In the genomic region with DNA sequence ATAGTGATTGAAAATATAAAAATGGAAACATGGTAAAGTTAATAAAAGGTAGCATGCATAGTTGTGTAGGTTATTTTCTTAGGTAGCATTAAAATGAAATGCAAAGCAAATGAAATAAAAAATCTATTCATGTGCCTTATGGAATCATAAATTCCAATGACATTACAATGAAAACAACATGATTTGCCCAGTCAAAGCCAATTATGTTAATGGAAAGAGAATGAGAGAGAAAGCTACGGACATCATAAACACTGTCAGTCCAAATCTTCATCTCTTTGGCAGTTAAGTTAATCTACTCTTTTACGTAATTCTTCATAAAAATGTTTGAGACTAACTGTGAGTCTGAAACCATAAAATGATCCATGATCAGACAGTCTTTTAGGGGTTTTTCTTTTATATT, we compare ENCODE assay signal across 20 cellular contexts.
DNase-seq lines count a peak whose midpoint lies in the region; ATAC-seq, FAIRE-seq and TF ChIP-seq lines count a peak whose summit lies in the region.
"Had no signal": no experiment of that assay in that cellular context is flagged by ENCODE, and none has a peak within 500 bp of the region (broad histone marks: within the 10 kb centered on the region; RNA-seq: fewer than 3 reads in every experiment).

No MANE protein-coding gene starts in this region.

- no peak overlapping the region for H3K23ac ChIP-seq in mesendoderm (ENCODE audit: low read length)

- no peak overlapping the region for H3K4ac ChIP-seq in mesendoderm (ENCODE audit: low read depth, low read length)

- peak; percentile 37 to 90; a peak in 3 of 4 replicates for TF ChIP-seq EP300 in SK-N-SH (IDR thresholded peaks at IDR 0.05; ENCODE audit: borderline replicate concordance in 1 of 2, low read depth in 1 of 2, low read length in 1 of 2)

- no peaks in the 10 kb centered on the region for H3K79me1 ChIP-seq in mesendoderm (ENCODE audit: low read length)

- peak; percentile 60 for FAIRE-seq in islet of Langerhans (lab: Jason Lieb, UNC)
- FAIRE-seq: GM12891, GM18507, H1 had no signal

- H4K8ac ChIP-seq in mesendoderm (ENCODE audit: low read depth, low read length): no peak overlapping the region

- no peak overlapping the region for H3K4me3 Mint-ChIP-seq in stimulated activated effector memory CD8-positive, alpha-beta T cell treated with anti-CD3 and anti-CD28 coated beads, Interleukin-12 subunit alpha, Interleukin-12 subunit beta, amount 100 ng/mL, for 72 hours
- H3K4me3 Mint-ChIP-seq: CD4-positive, alpha-beta memory T cell had no signal

- H3K9ac ChIP-seq in SK-N-SH (no peak overlapping the region), adipocyte (ENCODE audit: low read length) (no peak overlapping the region), mesendoderm (ENCODE audit: low read length) (no peak overlapping the region)
- H3K9ac ChIP-seq: GM23248 had no signal

- no peak overlapping the region for H3K56ac ChIP-seq in mesendoderm (ENCODE audit: low read length)

- no peak for ATAC-seq in stimulated activated effector memory CD8-positive, alpha-beta T cell treated with anti-CD3 and anti-CD28 coated beads, Interleukin-12 subunit alpha, Interleukin-12 subunit beta, amount 100 ng/mL, for 72 hours

- H2BK120ac ChIP-seq in mesendoderm (ENCODE audit: low read depth, low read length): no peak overlapping the region

- no peaks in the 10 kb centered on the region for H3K36me3 Mint-ChIP-seq in stimulated activated effector memory CD8-positive, alpha-beta T cell treated with anti-CD3 and anti-CD28 coated beads, Interleukin-12 subunit alpha, Interleukin-12 subunit beta, amount 100 ng/mL, for 72 hours
- H3K36me3 Mint-ChIP-seq: CD4-positive, alpha-beta memory T cell had no signal

- CTCF ChIA-PET in SK-N-SH (lab: Yijun Ruan, JAX): no interaction called here

- H3F3A ChIP-seq in SK-N-SH (replicated peaks; ENCODE audit: insufficient read depth): peaks cover 5% of the 10 kb centered on the region

- H3K4me2 ChIP-seq in SK-N-SH: no peak overlapping the region
- no peak overlapping the region for H3K4me2 ChIP-seq in mesendoderm (ENCODE audit: low read length)

- no peaks in the 10 kb centered on the region for H3K4me1 Mint-ChIP-seq in stimulated activated effector memory CD8-positive, alpha-beta T cell treated with anti-CD3 and anti-CD28 coated beads, Interleukin-12 subunit alpha, Interleukin-12 subunit beta, amount 100 ng/mL, for 72 hours
- H3K4me1 Mint-ChIP-seq: CD4-positive, alpha-beta memory T cell had no signal

- H3K79me2 ChIP-seq in SK-N-SH (ENCODE audit: insufficient read depth) (no peaks in the 10 kb centered on the region), mesendoderm (ENCODE audit: control insufficient read depth, insufficient read depth, low read length) (no peaks in the 10 kb centered on the region)

- 20% methylated on average over 2 of the region's 2 CpGs for WGBS in SK-N-SH (ENCODE audit: low lambda C conversion rate)
- WGBS in mesendoderm (ENCODE audit: extremely low coverage, insufficient coverage, low lambda C conversion rate): no CpG with 5 or more reads among the region's 2 CpGs

- no peak overlapping the region for H4K5ac ChIP-seq in mesendoderm (ENCODE audit: low read length)

- no peaks in the 10 kb centered on the region for H3K9me2 ChIP-seq in SK-N-SH

- H3K9me3 ChIP-seq in SK-N-SH: no peaks in the 10 kb centered on the region
- no peaks in the 10 kb centered on the region for H3K9me3 ChIP-seq in adipocyte (ENCODE audit: control insufficient read depth, low read length)

- no peak overlapping the region for H3K4me3 ChIP-seq in SK-N-SH (ENCODE audit: low read depth in 2 of 2, low read length in 1 of 2)
- no peak overlapping the region for H3K4me3 ChIP-seq in adipocyte (ENCODE audit: low read length)
- no peak overlapping the region for H3K4me3 ChIP-seq in retinal pigment epithelial cell (ENCODE audit: low read length)
- no peak overlapping the region for H3K4me3 ChIP-seq in mesendoderm (ENCODE audit: low read length)
- H3K4me3 ChIP-seq: GM23248 had no signal

- H2BK5ac ChIP-seq in mesendoderm (ENCODE audit: low read length): no peak overlapping the region

- POLR2A ChIA-PET in SK-N-SH (lab: Yijun Ruan, JAX): no interaction called here

- no peak overlapping the region for H2BK15ac ChIP-seq in mesendoderm (replicated peaks; ENCODE audit: low read depth)

- TF ChIP-seq RAD21 in SK-N-SH (IDR thresholded peaks at IDR 0.05; ENCODE audit: low read length): no peak

- peaks cover 0 to 2% of the 10 kb centered on the region in 2 experiments; a peak in 2 of 4 replicates for H3K4me1 ChIP-seq in SK-N-SH (ENCODE audit: control insufficient read depth in 1 of 2, insufficient read depth in 2 of 2, low read depth in 1 of 2, low read length in 1 of 2)
- H3K4me1 ChIP-seq in adipocyte (ENCODE audit: control insufficient read depth, insufficient read depth, low read length): peaks cover 10% of the 10 kb centered on the region
- H3K4me1 ChIP-seq in mesendoderm (ENCODE audit: control insufficient read depth, low read depth, low read length): no peaks in the 10 kb centered on the region

- no peak overlapping the region for H2AK5ac ChIP-seq in mesendoderm (ENCODE audit: low read length)

- no peak overlapping the region for H2AFZ ChIP-seq in SK-N-SH (ENCODE audit: low read depth)
- H2AFZ ChIP-seq: GM23248 had no signal

- H4K20me1 ChIP-seq in SK-N-SH (ENCODE audit: insufficient read depth): no peaks in the 10 kb centered on the region

- DNase-seq in SK-N-SH: no peak
- DNase-seq in adipocyte (ENCODE audit: low read depth): peak; percentile 46
- DNase-seq in retinal pigment epithelial cell (ENCODE audit: low read depth): peak; percentile 35
- no peak for DNase-seq in stimulated activated effector memory CD8-positive, alpha-beta T cell treated with anti-CD3 and anti-CD28 coated beads, Interleukin-12 subunit alpha, Interleukin-12 subunit beta, amount 100 ng/mL, for 72 hours (ENCODE audit: low spot score in 2 of 2)
- DNase-seq in activated naive CD4-positive, alpha-beta T cell treated with Interleukin-2 at 50 U/mL for 16 hours: no peak
- no peak for DNase-seq in mesendoderm
- DNase-seq: C1 segment of cervical spinal cord; Calu3; CD4-positive, alpha-beta memory T cell; COR-L47; DMS53; DMS79 treated with DMSO at 0.1 percent for 48 hours; GF-D8; GM23248; H7; HCEC 1CT had no signal

- no peak overlapping the region for H3K18ac ChIP-seq in mesendoderm (ENCODE audit: low read length)

- H3K27me3 ChIP-seq in SK-N-SH (ENCODE audit: insufficient read depth) (no peaks in the 10 kb centered on the region), adipocyte (replicated peaks; ENCODE audit: control insufficient read depth, insufficient read depth, low read length) (no peaks in the 10 kb centered on the region), mesendoderm (ENCODE audit: insufficient read depth, low read length, poor library complexity) (no peaks in the 10 kb centered on the region)

- H3K27ac Mint-ChIP-seq in stimulated activated effector memory CD8-positive, alpha-beta T cell treated with anti-CD3 and anti-CD28 coated beads, Interleukin-12 subunit alpha, Interleukin-12 subunit beta, amount 100 ng/mL, for 72 hours: no peak overlapping the region
- H3K27ac Mint-ChIP-seq: CD4-positive, alpha-beta memory T cell had no signal

- H3K27ac ChIP-seq in SK-N-SH (ENCODE audit: low read depth in 2 of 2, low read length in 1 of 2) (no peak overlapping the region), mesendoderm (ENCODE audit: low read depth, low read length) (no peak overlapping the region)
- H3K27ac ChIP-seq: GM23248 had no signal

- no peaks in the 10 kb centered on the region for H3K36me3 ChIP-seq in SK-N-SH (replicated peaks in 1 of 2; ENCODE audit: control insufficient read depth in 1 of 2, insufficient read depth in 2 of 2, low read length in 1 of 2)
- no peaks in the 10 kb centered on the region for H3K36me3 ChIP-seq in adipocyte (ENCODE audit: control insufficient read depth, insufficient read depth, low read length, severe bottlenecking)
- no peaks in the 10 kb centered on the region for H3K36me3 ChIP-seq in mesendoderm (ENCODE audit: control insufficient read depth, insufficient read depth, low read length)

- TF ChIP-seq CTCF in SK-N-SH (IDR thresholded peaks at IDR 0.05) (no peak), retinal pigment epithelial cell (conservative IDR thresholded peaks at IDR 0.05; ENCODE audit: low read depth, low read length) (no peak)

- peaks cover 12% of the 10 kb centered on the region for H3K9me3 Mint-ChIP-seq in stimulated activated effector memory CD8-positive, alpha-beta T cell treated with anti-CD3 and anti-CD28 coated beads, Interleukin-12 subunit alpha, Interleukin-12 subunit beta, amount 100 ng/mL, for 72 hours

TF ChIP-seq in SK-N-SH, 30 proteins besides CTCF, POLR2A, EP300 and RAD21 (continues in another document):
- TF ChIP-seq RFX5 (IDR thresholded peaks at IDR 0.05; ENCODE audit: low read length) (no peak), FOXM1 (IDR thresholded peaks at IDR 0.05; ENCODE audit: low read depth) (peak; percentile 60; the same call in 1 of the 2 replicates), FOXJ3 (CRISPR knock-in tag; IDR thresholded peaks at IDR 0.05) (no peak), EZH2phosphoT487 (IDR thresholded peaks at IDR 0.05; ENCODE audit: borderline replicate concordance, low read depth) (no peak), MEF2A (IDR thresholded peaks at IDR 0.05; ENCODE audit: borderline replicate concordance, low read depth) (peak; percentile 34; the same call in 1 of the 2 replicates)
- TF ChIP-seq, protein P1, sequence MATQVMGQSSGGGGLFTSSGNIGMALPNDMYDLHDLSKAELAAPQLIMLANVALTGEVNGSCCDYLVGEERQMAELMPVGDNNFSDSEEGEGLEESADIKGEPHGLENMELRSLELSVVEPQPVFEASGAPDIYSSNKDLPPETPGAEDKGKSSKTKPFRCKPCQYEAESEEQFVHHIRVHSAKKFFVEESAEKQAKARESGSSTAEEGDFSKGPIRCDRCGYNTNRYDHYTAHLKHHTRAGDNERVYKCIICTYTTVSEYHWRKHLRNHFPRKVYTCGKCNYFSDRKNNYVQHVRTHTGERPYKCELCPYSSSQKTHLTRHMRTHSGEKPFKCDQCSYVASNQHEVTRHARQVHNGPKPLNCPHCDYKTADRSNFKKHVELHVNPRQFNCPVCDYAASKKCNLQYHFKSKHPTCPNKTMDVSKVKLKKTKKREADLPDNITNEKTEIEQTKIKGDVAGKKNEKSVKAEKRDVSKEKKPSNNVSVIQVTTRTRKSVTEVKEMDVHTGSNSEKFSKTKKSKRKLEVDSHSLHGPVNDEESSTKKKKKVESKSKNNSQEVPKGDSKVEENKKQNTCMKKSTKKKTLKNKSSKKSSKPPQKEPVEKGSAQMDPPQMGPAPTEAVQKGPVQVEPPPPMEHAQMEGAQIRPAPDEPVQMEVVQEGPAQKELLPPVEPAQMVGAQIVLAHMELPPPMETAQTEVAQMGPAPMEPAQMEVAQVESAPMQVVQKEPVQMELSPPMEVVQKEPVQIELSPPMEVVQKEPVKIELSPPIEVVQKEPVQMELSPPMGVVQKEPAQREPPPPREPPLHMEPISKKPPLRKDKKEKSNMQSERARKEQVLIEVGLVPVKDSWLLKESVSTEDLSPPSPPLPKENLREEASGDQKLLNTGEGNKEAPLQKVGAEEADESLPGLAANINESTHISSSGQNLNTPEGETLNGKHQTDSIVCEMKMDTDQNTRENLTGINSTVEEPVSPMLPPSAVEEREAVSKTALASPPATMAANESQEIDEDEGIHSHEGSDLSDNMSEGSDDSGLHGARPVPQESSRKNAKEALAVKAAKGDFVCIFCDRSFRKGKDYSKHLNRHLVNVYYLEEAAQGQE (IDR thresholded peaks at IDR 0.05; ENCODE audit: low read depth, low read length): no peak

Comparison
In these comparisons a context has a peak if more than half of its experiments do, and no peak if none do; other contexts are left out.
1. DNase-seq: peak in adipocyte (single experiment) and retinal pigment epithelial cell (single experiment); none in SK-N-SH (single experiment), stimulated activated effector memory CD8-positive, alpha-beta T cell treated with anti-CD3 and anti-CD28 coated beads, Interleukin-12 subunit alpha, Interleukin-12 subunit beta, amount 100 ng/mL, for 72 hours (0 of 2), activated naive CD4-positive, alpha-beta T cell treated with Interleukin-2 at 50 U/mL for 16 hours (single experiment) and mesendoderm (single experiment).